1 cellular context compared by ENCODE assay signal in the genomic region with DNA sequence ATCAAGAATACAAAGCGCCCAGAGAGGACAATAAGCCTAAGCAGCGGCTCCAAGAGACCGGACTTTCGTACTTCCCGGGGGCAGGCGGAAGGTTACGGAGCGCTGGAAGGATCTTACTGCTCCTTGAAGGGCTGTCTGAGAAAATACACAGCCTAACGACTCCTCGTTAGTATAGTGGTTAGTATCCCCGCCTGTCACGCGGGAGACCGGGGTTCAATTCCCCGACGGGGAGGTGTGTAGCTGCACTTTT.
TF ChIP-seq lines count a peak whose summit lies in the region.

No MANE protein-coding gene starts in this region.

TF ChIP-seq in GM12878, 131 proteins besides CTCF, POLR2A, EP300 and RAD21 (continued from another document):
- TF ChIP-seq ASH2L (IDR thresholded peaks at IDR 0.05; ENCODE audit: borderline replicate concordance, low read depth) (no peak; the same call in 1 of the 2 replicates), NFIC (IDR thresholded peaks at IDR 0.05; ENCODE audit: low read depth, low read length) (peak; percentile 51; the same call in 1 of the 2 replicates), TARDBP (IDR thresholded peaks at IDR 0.05; ENCODE audit: borderline replicate concordance) (peak; percentile 98), ESRRA (IDR thresholded peaks at IDR 0.05; ENCODE audit: low read length) (no peak), EZH2 (IDR thresholded peaks at IDR 0.05; ENCODE audit: borderline replicate concordance, control insufficient read depth, low read depth, low read length) (no peak), ZSCAN29 (IDR thresholded peaks at IDR 0.05) (peak; percentile 93), STAT1 (conservative IDR thresholded peaks at IDR 0.05) (peak; percentile 92; the same call in 1 of the 2 replicates), CREM (IDR thresholded peaks at IDR 0.05; ENCODE audit: low read depth) (peak; percentile 42; the same call in 1 of the 2 replicates), BACH1 (IDR thresholded peaks at IDR 0.05; ENCODE audit: borderline replicate concordance) (peak; percentile 60), RELA (IDR thresholded peaks at IDR 0.05; ENCODE audit: borderline replicate concordance, partially characterized antibody) (no peak), FOXK2 (IDR thresholded peaks at IDR 0.05) (peak; percentile 46; the same call in 1 of the 2 replicates), SIN3A (IDR thresholded peaks at IDR 0.05; ENCODE audit: low read depth, low read length) (no peak), CREB1 (IDR thresholded peaks at IDR 0.05; ENCODE audit: low read depth) (peak; percentile 46), HCFC1 (IDR thresholded peaks at IDR 0.05; ENCODE audit: low read length) (peak; percentile 10; the same call in 1 of the 2 replicates), MEF2B (IDR thresholded peaks at IDR 0.05; ENCODE audit: partially characterized antibody, poor library complexity, severe bottlenecking) (no peak), MYB (IDR thresholded peaks at IDR 0.05; ENCODE audit: borderline replicate concordance, low read depth, low read length) (no peak), SREBF1 (IDR thresholded peaks at IDR 0.05; ENCODE audit: low read length) (no peak; the same call in 1 of the 2 replicates), ZNF207 (IDR thresholded peaks at IDR 0.05; ENCODE audit: borderline replicate concordance) (peak; percentile 90; the same call in 1 of the 2 replicates), IKZF2 (IDR thresholded peaks at IDR 0.05) (peak; percentile 10 to 22; a peak in 3 of 4 replicates), ZNF217 (IDR thresholded peaks at IDR 0.05) (0 out of 2 replicates have a peak, but pooled peaks have one; percentile 15), LARP7 (IDR thresholded peaks at IDR 0.05) (peak; percentile 48; the same call in 1 of the 2 replicates), BHLHE40 (IDR thresholded peaks at IDR 0.05; ENCODE audit: borderline replicate concordance in 1 of 2, low read depth in 2 of 2, low read length in 1 of 2) (peak in 1 of 2 experiments; percentile 10; a peak in 2 of 4 replicates), NR2C1 (IDR thresholded peaks at IDR 0.05) (no peak), NBN (IDR thresholded peaks at IDR 0.05) (no peak), SMC3 (IDR thresholded peaks at IDR 0.05; ENCODE audit: borderline replicate concordance, low read length) (no peak), EED (IDR thresholded peaks at IDR 0.05; ENCODE audit: low read depth) (peak; percentile 61), TCF7 (IDR thresholded peaks at IDR 0.05; ENCODE audit: borderline replicate concordance) (peak; percentile 38; the same call in 1 of the 2 replicates), EGR1 (IDR thresholded peaks at IDR 0.05; ENCODE audit: borderline replicate concordance in 1 of 2, low read depth in 2 of 2, low read length in 2 of 2) (peak in 1 of 2 experiments; percentile 37; a peak in 1 of 3 replicates), CBFB (IDR thresholded peaks at IDR 0.05; ENCODE audit: low read depth) (peak; percentile 76), ZBED1 (IDR thresholded peaks at IDR 0.05; ENCODE audit: borderline replicate concordance) (peak; percentile 63; the same call in 1 of the 2 replicates), RFX5 (IDR thresholded peaks at IDR 0.05; ENCODE audit: low read depth, low read length) (0 out of 2 replicates have a peak, but pooled peaks have one; percentile 5), RUNX3 (IDR thresholded peaks at IDR 0.05; ENCODE audit: low read length) (peak; percentile 79), ZNF24 (IDR thresholded peaks at IDR 0.05) (peak; percentile 99), SREBF2 (IDR thresholded peaks at IDR 0.05; ENCODE audit: low read length) (peak; percentile 98), MEF2A (IDR thresholded peaks at IDR 0.05; ENCODE audit: insufficient read depth, low read depth, low read length) (0 out of 2 replicates have a peak, but pooled peaks have one; percentile 20), RB1 (IDR thresholded peaks at IDR 0.05; ENCODE audit: borderline replicate concordance) (0 out of 2 replicates have a peak, but pooled peaks have one; percentile 71), ZNF384 (IDR thresholded peaks at IDR 0.05; ENCODE audit: borderline replicate concordance, low read depth, low read length) (no peak; the same call in 1 of the 2 replicates), TBL1XR1 (IDR thresholded peaks at IDR 0.05; ENCODE audit: low read depth, low read length) (peak; percentile 82; the same call in 1 of the 2 replicates)
- TF ChIP-seq, protein P1, sequence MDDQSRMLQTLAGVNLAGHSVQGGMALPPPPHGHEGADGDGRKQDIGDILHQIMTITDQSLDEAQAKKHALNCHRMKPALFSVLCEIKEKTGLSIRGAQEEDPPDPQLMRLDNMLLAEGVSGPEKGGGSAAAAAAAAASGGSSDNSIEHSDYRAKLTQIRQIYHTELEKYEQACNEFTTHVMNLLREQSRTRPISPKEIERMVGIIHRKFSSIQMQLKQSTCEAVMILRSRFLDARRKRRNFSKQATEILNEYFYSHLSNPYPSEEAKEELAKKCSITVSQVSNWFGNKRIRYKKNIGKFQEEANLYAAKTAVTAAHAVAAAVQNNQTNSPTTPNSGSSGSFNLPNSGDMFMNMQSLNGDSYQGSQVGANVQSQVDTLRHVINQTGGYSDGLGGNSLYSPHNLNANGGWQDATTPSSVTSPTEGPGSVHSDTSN (IDR thresholded peaks at IDR 0.05; ENCODE audit: insufficient replicate concordance, low read depth, low read length), result peak; percentile 31
- TF ChIP-seq, protein P2, sequence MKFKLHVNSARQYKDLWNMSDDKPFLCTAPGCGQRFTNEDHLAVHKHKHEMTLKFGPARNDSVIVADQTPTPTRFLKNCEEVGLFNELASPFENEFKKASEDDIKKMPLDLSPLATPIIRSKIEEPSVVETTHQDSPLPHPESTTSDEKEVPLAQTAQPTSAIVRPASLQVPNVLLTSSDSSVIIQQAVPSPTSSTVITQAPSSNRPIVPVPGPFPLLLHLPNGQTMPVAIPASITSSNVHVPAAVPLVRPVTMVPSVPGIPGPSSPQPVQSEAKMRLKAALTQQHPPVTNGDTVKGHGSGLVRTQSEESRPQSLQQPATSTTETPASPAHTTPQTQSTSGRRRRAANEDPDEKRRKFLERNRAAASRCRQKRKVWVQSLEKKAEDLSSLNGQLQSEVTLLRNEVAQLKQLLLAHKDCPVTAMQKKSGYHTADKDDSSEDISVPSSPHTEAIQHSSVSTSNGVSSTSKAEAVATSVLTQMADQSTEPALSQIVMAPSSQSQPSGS (IDR thresholded peaks at IDR 0.05; ENCODE audit: low read length), result peak; percentile 69; the same call in 1 of the 2 replicates
- TF ChIP-seq, protein P3, sequence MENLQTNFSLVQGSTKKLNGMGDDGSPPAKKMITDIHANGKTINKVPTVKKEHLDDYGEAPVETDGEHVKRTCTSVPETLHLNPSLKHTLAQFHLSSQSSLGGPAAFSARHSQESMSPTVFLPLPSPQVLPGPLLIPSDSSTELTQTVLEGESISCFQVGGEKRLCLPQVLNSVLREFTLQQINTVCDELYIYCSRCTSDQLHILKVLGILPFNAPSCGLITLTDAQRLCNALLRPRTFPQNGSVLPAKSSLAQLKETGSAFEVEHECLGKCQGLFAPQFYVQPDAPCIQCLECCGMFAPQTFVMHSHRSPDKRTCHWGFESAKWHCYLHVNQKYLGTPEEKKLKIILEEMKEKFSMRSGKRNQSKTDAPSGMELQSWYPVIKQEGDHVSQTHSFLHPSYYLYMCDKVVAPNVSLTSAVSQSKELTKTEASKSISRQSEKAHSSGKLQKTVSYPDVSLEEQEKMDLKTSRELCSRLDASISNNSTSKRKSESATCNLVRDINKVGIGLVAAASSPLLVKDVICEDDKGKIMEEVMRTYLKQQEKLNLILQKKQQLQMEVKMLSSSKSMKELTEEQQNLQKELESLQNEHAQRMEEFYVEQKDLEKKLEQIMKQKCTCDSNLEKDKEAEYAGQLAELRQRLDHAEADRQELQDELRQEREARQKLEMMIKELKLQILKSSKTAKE (IDR thresholded peaks at IDR 0.05; ENCODE audit: low read depth, poor library complexity, severe bottlenecking), result peak; percentile 84
- TF ChIP-seq, protein P4, sequence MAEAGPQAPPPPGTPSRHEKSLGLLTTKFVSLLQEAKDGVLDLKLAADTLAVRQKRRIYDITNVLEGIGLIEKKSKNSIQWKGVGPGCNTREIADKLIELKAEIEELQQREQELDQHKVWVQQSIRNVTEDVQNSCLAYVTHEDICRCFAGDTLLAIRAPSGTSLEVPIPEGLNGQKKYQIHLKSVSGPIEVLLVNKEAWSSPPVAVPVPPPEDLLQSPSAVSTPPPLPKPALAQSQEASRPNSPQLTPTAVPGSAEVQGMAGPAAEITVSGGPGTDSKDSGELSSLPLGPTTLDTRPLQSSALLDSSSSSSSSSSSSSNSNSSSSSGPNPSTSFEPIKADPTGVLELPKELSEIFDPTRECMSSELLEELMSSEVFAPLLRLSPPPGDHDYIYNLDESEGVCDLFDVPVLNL (IDR thresholded peaks at IDR 0.05; ENCODE audit: low read depth, low read length), result peak; percentile 81
- TF ChIP-seq, protein P5, sequence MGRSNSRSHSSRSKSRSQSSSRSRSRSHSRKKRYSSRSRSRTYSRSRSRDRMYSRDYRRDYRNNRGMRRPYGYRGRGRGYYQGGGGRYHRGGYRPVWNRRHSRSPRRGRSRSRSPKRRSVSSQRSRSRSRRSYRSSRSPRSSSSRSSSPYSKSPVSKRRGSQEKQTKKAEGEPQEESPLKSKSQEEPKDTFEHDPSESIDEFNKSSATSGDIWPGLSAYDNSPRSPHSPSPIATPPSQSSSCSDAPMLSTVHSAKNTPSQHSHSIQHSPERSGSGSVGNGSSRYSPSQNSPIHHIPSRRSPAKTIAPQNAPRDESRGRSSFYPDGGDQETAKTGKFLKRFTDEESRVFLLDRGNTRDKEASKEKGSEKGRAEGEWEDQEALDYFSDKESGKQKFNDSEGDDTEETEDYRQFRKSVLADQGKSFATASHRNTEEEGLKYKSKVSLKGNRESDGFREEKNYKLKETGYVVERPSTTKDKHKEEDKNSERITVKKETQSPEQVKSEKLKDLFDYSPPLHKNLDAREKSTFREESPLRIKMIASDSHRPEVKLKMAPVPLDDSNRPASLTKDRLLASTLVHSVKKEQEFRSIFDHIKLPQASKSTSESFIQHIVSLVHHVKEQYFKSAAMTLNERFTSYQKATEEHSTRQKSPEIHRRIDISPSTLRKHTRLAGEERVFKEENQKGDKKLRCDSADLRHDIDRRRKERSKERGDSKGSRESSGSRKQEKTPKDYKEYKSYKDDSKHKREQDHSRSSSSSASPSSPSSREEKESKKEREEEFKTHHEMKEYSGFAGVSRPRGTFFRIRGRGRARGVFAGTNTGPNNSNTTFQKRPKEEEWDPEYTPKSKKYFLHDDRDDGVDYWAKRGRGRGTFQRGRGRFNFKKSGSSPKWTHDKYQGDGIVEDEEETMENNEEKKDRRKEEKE (IDR thresholded peaks at IDR 0.05), result no peak
- TF ChIP-seq, protein P6, sequence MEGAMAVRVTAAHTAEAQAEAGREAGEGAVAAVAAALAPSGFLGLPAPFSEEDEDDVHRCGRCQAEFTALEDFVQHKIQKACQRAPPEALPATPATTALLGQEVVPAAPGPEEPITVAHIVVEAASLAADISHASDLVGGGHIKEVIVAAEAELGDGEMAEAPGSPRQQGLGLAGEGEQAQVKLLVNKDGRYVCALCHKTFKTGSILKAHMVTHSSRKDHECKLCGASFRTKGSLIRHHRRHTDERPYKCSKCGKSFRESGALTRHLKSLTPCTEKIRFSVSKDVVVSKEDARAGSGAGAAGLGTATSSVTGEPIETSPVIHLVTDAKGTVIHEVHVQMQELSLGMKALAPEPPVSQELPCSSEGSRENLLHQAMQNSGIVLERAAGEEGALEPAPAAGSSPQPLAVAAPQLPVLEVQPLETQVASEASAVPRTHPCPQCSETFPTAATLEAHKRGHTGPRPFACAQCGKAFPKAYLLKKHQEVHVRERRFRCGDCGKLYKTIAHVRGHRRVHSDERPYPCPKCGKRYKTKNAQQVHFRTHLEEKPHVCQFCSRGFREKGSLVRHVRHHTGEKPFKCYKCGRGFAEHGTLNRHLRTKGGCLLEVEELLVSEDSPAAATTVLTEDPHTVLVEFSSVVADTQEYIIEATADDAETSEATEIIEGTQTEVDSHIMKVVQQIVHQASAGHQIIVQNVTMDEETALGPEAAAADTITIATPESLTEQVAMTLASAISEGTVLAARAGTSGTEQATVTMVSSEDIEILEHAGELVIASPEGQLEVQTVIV (IDR thresholded peaks at IDR 0.05; ENCODE audit: borderline replicate concordance, partially characterized antibody), result no peak
- TF ChIP-seq, protein P7, sequence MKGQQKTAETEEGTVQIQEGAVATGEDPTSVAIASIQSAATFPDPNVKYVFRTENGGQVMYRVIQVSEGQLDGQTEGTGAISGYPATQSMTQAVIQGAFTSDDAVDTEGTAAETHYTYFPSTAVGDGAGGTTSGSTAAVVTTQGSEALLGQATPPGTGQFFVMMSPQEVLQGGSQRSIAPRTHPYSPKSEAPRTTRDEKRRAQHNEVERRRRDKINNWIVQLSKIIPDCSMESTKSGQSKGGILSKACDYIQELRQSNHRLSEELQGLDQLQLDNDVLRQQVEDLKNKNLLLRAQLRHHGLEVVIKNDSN (IDR thresholded peaks at IDR 0.05; ENCODE audit: borderline replicate concordance, extremely low read length, insufficient read depth, low read depth, low read length), result no peak
- TF ChIP-seq, protein P8, sequence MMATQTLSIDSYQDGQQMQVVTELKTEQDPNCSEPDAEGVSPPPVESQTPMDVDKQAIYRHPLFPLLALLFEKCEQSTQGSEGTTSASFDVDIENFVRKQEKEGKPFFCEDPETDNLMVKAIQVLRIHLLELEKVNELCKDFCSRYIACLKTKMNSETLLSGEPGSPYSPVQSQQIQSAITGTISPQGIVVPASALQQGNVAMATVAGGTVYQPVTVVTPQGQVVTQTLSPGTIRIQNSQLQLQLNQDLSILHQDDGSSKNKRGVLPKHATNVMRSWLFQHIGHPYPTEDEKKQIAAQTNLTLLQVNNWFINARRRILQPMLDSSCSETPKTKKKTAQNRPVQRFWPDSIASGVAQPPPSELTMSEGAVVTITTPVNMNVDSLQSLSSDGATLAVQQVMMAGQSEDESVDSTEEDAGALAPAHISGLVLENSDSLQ (IDR thresholded peaks at IDR 0.05), result peak; percentile 75; the same call in 1 of the 2 replicates
TF ChIP-seq in GM12878: peak in this region for 38.
